8 cellular contexts compared by ENCODE assay signal in the genomic region with DNA sequence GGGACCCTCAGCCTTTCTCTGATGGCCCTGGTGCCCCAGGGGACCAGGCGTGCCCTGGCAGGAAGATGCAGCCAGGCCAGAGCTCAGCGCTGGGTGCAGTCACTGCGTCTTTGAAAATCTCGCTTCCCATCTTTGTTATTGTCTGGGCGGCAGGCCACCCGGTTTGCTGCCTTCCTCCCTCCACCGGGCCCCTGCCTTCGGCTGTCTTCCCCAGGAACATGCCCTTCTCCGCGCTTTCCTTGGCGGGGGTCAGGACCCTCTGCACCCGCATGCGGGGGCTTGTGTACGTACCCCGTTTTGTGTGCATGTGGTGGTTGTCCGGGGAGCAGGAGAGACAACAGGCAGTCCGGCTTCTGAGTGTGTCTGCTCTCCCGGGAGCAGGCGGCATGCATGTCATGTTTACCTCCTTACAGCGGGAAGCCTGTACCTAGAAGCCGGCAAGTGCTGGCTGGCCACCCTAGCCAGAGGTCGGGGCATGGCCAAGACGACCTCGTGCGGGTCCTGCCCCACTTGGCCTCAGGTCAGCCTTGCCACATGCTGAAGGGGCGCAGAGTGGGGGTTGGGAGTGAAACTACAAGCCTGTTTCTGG. TPM values are rescaled to one million over a fixed set of nuclear protein-coding genes. Genes with fewer than 3 reads are reported as not detected.
DNase-seq lines count a peak whose midpoint lies in the region; ATAC-seq and TF ChIP-seq lines count a peak whose summit lies in the region.

No MANE protein-coding gene starts in this region.

- H3K79me2 ChIP-seq in fibroblast of lung (ENCODE audit: control insufficient read depth, insufficient read depth, low read length), result peaks cover 3% of the 10 kb centered on the region

- peak overlapping the region; percentile 47 for H3K4me3 Mint-ChIP-seq in T-helper 17 cell

- TF ChIP-seq CTCF in AG04450 (IDR thresholded peaks at IDR 0.05; ENCODE audit: low read depth, low read length) (no peak), fibroblast of lung (conservative IDR thresholded peaks at IDR 0.05 in 1 of 2, IDR thresholded peaks at IDR 0.05 in 1 of 2; ENCODE audit: low read depth in 1 of 2, low read length in 2 of 2) (no peak), right lobe of liver (IDR thresholded peaks at IDR 0.05) (no peak)

- H4K20me1 ChIP-seq in fibroblast of lung (ENCODE audit: control insufficient read depth, extremely low read depth, insufficient read depth, low read length), result no peaks in the 10 kb centered on the region

- WGBS in right lobe of liver (ENCODE audit: insufficient coverage, low coverage, low lambda C conversion rate, missing lambda C conversion rate), result 74% methylated on average over 8 of the region's 26 CpGs

- DNase-seq in AG04450 (ENCODE audit: low read depth, low spot score) (no peak), T-helper 17 cell (no peak), fibroblast of lung (ENCODE audit: low read depth in 2 of 2) (no peak), AG08396 (ENCODE audit: low spot score) (no peak), NCI-H345 treated with DMSO at 0.1 percent for 48 hours (lab: John Stamatoyannopoulos, UW; ENCODE audit: unreplicated experiment) (no peak), right lobe of liver (no peak)
- no peak for DNase-seq in stimulated activated CD4-positive, alpha-beta T cell treated with anti-CD3 and anti-CD28 coated beads, Interleukin-12 subunit alpha, Interleukin-12 subunit beta, amount 100 ng/mL, for 4 hours

- H3K27ac Mint-ChIP-seq in T-helper 17 cell, result no peak overlapping the region

- no peak overlapping the region for H2AFZ ChIP-seq in fibroblast of lung (ENCODE audit: low read length)
- H2AFZ ChIP-seq in neuron (ENCODE audit: low read depth, low read length), result no peak overlapping the region

- H3K4me2 ChIP-seq in fibroblast of lung (ENCODE audit: extremely low read depth, insufficient read depth, low read length), result peak overlapping the region; percentile 88

- no peaks in the 10 kb centered on the region for H3K27me3 ChIP-seq in AG04450 (ENCODE audit: control insufficient read depth, insufficient read depth, low read length)
- no peaks in the 10 kb centered on the region for H3K27me3 ChIP-seq in fibroblast of lung (ENCODE audit: control insufficient read depth, insufficient read depth, low read length)
- H3K27me3 ChIP-seq in neuron (ENCODE audit: insufficient read depth, low read length), result no peaks in the 10 kb centered on the region
- no peaks in the 10 kb centered on the region for H3K27me3 ChIP-seq in right lobe of liver

- ATAC-seq in T-helper 17 cell (no peak), right lobe of liver (no peak)

- peaks cover 14% of the 10 kb centered on the region for H3K4me1 ChIP-seq in fibroblast of lung (ENCODE audit: control insufficient read depth, extremely low read depth, insufficient read depth, low read length)
- H3K4me1 ChIP-seq in neuron (ENCODE audit: insufficient read depth, low read length), result peaks cover 22% of the 10 kb centered on the region
- H3K4me1 ChIP-seq in right lobe of liver, result no peaks in the 10 kb centered on the region

- H3K27ac ChIP-seq in AG04450 (ENCODE audit: low read depth, low read length) (no peak overlapping the region), fibroblast of lung (ENCODE audit: insufficient read depth, low read length) (no peak overlapping the region), right lobe of liver (no peak overlapping the region)

- H3K36me3 ChIP-seq in fibroblast of lung (ENCODE audit: control insufficient read depth, insufficient read depth, low read length) (no peaks in the 10 kb centered on the region), neuron (ENCODE audit: insufficient read depth, low read length) (no peaks in the 10 kb centered on the region), right lobe of liver (no peaks in the 10 kb centered on the region)

- H3K4me1 Mint-ChIP-seq in T-helper 17 cell, result peaks cover 10% of the 10 kb centered on the region

- H3K27me3 Mint-ChIP-seq in T-helper 17 cell, result peaks cover 69% of the 10 kb centered on the region

- POLR2A ChIA-PET in AG04450 (lab: Yijun Ruan, JAX), result no interaction called here

- H3K4me3 ChIP-seq in AG04450 (ENCODE audit: low read depth, low read length) (peak overlapping the region; percentile 69), fibroblast of lung (replicated peaks in 1 of 4; ENCODE audit: control extremely low read depth in 1 of 4, insufficient read depth in 1 of 4, low read depth in 3 of 4, low read length in 4 of 4) (peak overlapping the region; percentile 14 to 81 (median 64)), neuron (ENCODE audit: low read length) (peak overlapping the region; percentile 74), right lobe of liver (no peak overlapping the region)

- CTCF ChIA-PET in AG04450 (lab: Charles Lee), result interaction anchor here (0.6 kb wide), 1 partner anchor 95 kb away, joined by 3 read pairs; no protein-coding TSS in a partner anchor

- intact Hi-C loops in right lobe of liver (cut with DNase I), result no loop called here

- H3K9me3 ChIP-seq in AG04450 (ENCODE audit: control insufficient read depth, insufficient read depth, low read length) (no peaks in the 10 kb centered on the region), T-helper 17 cell (ENCODE audit: control insufficient read depth, low read length, poor library complexity, severe bottlenecking) (no peaks in the 10 kb centered on the region), fibroblast of lung (ENCODE audit: control insufficient read depth, insufficient read depth, low read depth, low read length) (no peaks in the 10 kb centered on the region), neuron (ENCODE audit: low read length) (no peaks in the 10 kb centered on the region), right lobe of liver (no peaks in the 10 kb centered on the region)

- TF ChIP-seq POLR2A in right lobe of liver (IDR thresholded peaks at IDR 0.05), result no peak

- H3K36me3 Mint-ChIP-seq in T-helper 17 cell (ENCODE audit: low read depth), result peaks cover 4% of the 10 kb centered on the region

- H3K9ac ChIP-seq in fibroblast of lung (ENCODE audit: insufficient read depth, low read length), result no peak overlapping the region

RNA-seq across cellular contexts. Expression of a gene that starts 49.5 kb away (rescaled TPM):
- polyA plus RNA-seq in AG04450 (2011; rRNA removed) (20.4 and 20.5 TPM in 2 replicates), fibroblast of lung (13.4 and 14.6 TPM in 2 replicates)
- 46.7 and 48.5 TPM in 2 replicates for polyA minus RNA-seq in AG04450 (2011; rRNA and poly(A)+ RNA removed)
- total RNA-seq in T-helper 17 cell (not detected), fibroblast of lung (5.6 and 16.5 TPM in 2 replicates), right lobe of liver (10 to 100 TPM; 15.1 to 21.6 (median 19.0) TPM)
- polyA plus RNA-seq in fibroblast of lung (2012), result 16.8 and 21.4 TPM in 2 replicates
- polyA minus RNA-seq in fibroblast of lung (ENCODE audit: low replicate concordance), result 52.2 and 67.8 TPM in 2 replicates

Comparison
In these comparisons a context has a peak if more than half of its experiments do, and no peak if none do; other contexts are left out.
1. H3K4me3 ChIP-seq: peak in AG04450 (single experiment), fibroblast of lung (4 of 4) and neuron (single experiment); none in right lobe of liver (0 of 3).